In the genomic region with DNA sequence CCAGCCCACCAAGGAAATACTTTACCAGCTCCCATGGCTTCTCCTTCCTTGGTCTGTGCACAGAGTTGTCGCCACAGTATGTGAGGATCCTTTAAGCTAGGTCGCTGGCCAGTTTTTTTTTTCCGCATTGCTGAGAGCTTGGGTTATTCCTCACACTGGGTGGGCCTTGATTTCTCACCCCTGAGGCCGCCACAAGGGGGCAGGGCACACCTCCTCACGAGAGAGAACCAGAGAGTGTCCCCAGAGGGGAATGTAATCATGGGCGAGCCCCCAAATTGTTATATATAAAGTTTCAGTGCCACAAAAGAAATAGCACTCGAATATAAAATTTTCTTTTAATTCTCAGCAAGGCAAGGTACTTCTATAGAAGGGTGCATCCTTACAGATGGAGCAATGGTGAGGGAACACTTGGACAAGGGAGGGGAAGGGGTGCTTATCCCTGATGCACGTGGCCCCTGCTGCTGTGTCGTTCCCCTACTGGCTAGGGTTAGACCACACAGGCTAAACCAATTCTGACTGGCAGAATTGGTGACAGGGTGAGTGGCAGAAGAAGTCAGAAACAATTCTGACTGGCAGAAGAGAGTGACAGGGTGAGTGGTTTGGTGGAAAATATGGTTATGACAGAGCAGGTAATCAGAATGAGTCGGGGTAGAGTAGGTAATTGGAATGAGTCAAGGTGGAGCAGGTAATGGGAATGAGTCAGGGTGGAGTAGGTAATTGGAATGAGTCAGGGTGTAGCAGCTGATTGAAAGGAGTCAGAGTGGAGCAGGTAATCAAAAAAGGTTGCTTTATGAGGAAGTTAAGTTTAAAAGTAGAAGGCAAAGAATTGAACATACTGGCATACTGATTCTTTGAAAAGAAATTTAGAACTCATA, we compare ENCODE assay signal across 21 cellular contexts. TPM values are rescaled to one million over a fixed set of nuclear protein-coding genes. Genes with fewer than 3 reads are reported as not detected.
DNase-seq lines count a peak whose midpoint lies in the region; ATAC-seq, FAIRE-seq and TF ChIP-seq lines count a peak whose summit lies in the region.
"Not testable (repeated sequence)": the region's sequence is repeated elsewhere in the genome, so short reads cannot be mapped to it uniquely, and the experiment has no call there.
"Had no signal": no experiment of that assay in that cellular context is flagged by ENCODE, and none has a peak within 500 bp of the region (broad histone marks: within the 10 kb centered on the region; RNA-seq: fewer than 3 reads in every experiment).

No MANE protein-coding gene starts in this region.

- H3K4me1 ChIP-seq in OCI-LY3 (ENCODE audit: low read length) = peaks cover 10% of the 10 kb centered on the region; the same call in 1 of the 2 replicates
- H3K4me1 ChIP-seq in K562 (replicated peaks in 1 of 2; ENCODE audit: control insufficient read depth in 2 of 2, insufficient read depth in 2 of 2, low read length in 2 of 2); foreskin keratinocyte: not testable (repeated sequence)

- FAIRE-seq in K562 (lab: Jason Lieb, UNC) = peak; percentile 68

- CTCF ChIA-PET in K562 (lab: Yijun Ruan, JAX; ENCODE audit: low intra/inter-chr PET ratio) = interaction anchor here (0.6 to 3.1 kb wide), 3 partner anchors 79 to 131 kb away, joined by 3 to 19 read pairs (median 5); no protein-coding TSS in a partner anchor

- intact Hi-C loops in K562 (cut with micrococcal nuclease) = loop anchor here (1.0 to 5.0 kb wide), 3 partner anchors 79 to 411 kb away; no protein-coding TSS in a partner anchor

- H3K9ac ChIP-seq in OCI-LY3 (ENCODE audit: low read length); K562 (ENCODE audit: insufficient read depth in 1 of 2, low read depth in 2 of 2, low read length in 2 of 2): not testable (repeated sequence)

- not testable (repeated sequence) for H3K27me3 ChIP-seq in OCI-LY3 (ENCODE audit: low read depth, low read length); K562 (ENCODE audit: control insufficient read depth in 2 of 2, insufficient read depth in 2 of 2, low read length in 2 of 2); foreskin keratinocyte

- not testable (repeated sequence) for BruUV-seq in K562 (replicated peaks; lab: Mats Ljungman, UMichigan)

- not testable (repeated sequence) for H3K79me2 ChIP-seq in OCI-LY3 (ENCODE audit: low read length); K562 (ENCODE audit: control insufficient read depth, insufficient read depth, low read length)

- not testable (repeated sequence) for TF ChIP-seq EP300 in K562 (IDR thresholded peaks at IDR 0.05; ENCODE audit: low read length)

- H3K4me3 ChIP-seq in Jurkat, Clone E6-1 (ENCODE audit: low read length); OCI-LY3 (ENCODE audit: low read length); K562: not testable (repeated sequence)

- in situ Hi-C loops in GM13977 (cut with MboI; ENCODE audit: low pct_unique_long_range_greater_than_20kb, low sequenced_read_pairs, unreplicated experiment); K562 (cut with MboI): not testable (repeated sequence)

- H3K27ac ChIP-seq in OCI-LY3 (ENCODE audit: low read length); K562 (ENCODE audit: extremely low read depth, low read depth, low read length); foreskin keratinocyte: not testable (repeated sequence)

- TF ChIP-seq POLR2A in K562 (conservative IDR thresholded peaks at IDR 0.05) = not testable (repeated sequence)

- ATAC-seq in K562 (peak; percentile 86), foreskin keratinocyte (peak; percentile 65)

- H2AFZ ChIP-seq in OCI-LY3 (ENCODE audit: low read depth, low read length); K562 (ENCODE audit: low read depth, low read length): not testable (repeated sequence)

- H3K9me3 ChIP-seq in OCI-LY3 (ENCODE audit: insufficient read depth, low read length); K562 (replicated peaks; ENCODE audit: control insufficient read depth, insufficient read depth, low read depth, low read length): not testable (repeated sequence)

- peak; percentile 9 for DNase-seq in DMS 273 (lab: John Stamatoyannopoulos, UW; ENCODE audit: unreplicated experiment)
- not testable (repeated sequence) for DNase-seq in GM13977 (ENCODE audit: low spot score)
- peak; percentile 22 for DNase-seq in Jurkat, Clone E6-1 (ENCODE audit: low read depth, low spot score)
- peak; percentile 34 for DNase-seq in activated CD4-positive, alpha-beta T cell treated with anti-CD3 and anti-CD28 coated beads for 48 hours
- peak; percentile 58 to 71 (median 64) for DNase-seq in K562 (ENCODE audit: extremely low read depth in 1 of 4, low spot score in 3 of 4)
- DNase-seq in foreskin keratinocyte = peak; percentile 17 to 25
- DNase-seq in stimulated activated CD4-positive, alpha-beta T cell treated with anti-CD3 and anti-CD28 coated beads, Interleukin-1b, Interleukin-23, amount 100 ng/mL, for 48 hours = peak; percentile 19

- 0% methylated on average over 10 of the region's 10 CpGs for WGBS in K562 (ENCODE audit: insufficient coverage, low coverage, missing lambda C conversion rate)

- H4K20me1 ChIP-seq in OCI-LY3 (ENCODE audit: insufficient read depth, low read length); K562 (replicated peaks; ENCODE audit: control insufficient read depth, insufficient read depth, low read length): not testable (repeated sequence)

- H3K4me2 ChIP-seq in OCI-LY3 (ENCODE audit: low read length); K562 (ENCODE audit: insufficient read depth, low read length): not testable (repeated sequence)

- peak; percentile 39 to 69 for TF ChIP-seq RAD21 in K562 (CRISPR knock-in tag; conservative IDR thresholded peaks at IDR 0.05 in 1 of 2, IDR thresholded peaks at IDR 0.05 in 1 of 2)

- peak; percentile 2 for TF ChIP-seq CTCF in GM13977 (IDR thresholded peaks at IDR 0.05; ENCODE audit: extremely low read depth, insufficient read depth, missing control alignments)
- TF ChIP-seq CTCF in OCI-LY3 (IDR thresholded peaks at IDR 0.05; ENCODE audit: low read depth, low read length) = peak; percentile 37
- TF ChIP-seq CTCF in K562 (IDR thresholded peaks at IDR 0.05 in 2 of 3, conservative IDR thresholded peaks at IDR 0.05 in 1 of 3; ENCODE audit: insufficient read depth in 2 of 3, low read depth in 1 of 3, low read length in 3 of 3) = peak; percentile 62 to 84 (median 74)
- TF ChIP-seq CTCF in foreskin keratinocyte (conservative IDR thresholded peaks at IDR 0.05) = peak; percentile 6

- H3K9me1 ChIP-seq in K562 (ENCODE audit: control insufficient read depth, insufficient read depth, low read length) = not testable (repeated sequence)

- POLR2A ChIA-PET in K562 (lab: Yijun Ruan, JAX) = interaction anchor here (0.6 to 2.0 kb wide), 6 partner anchors 11 to 42 kb away, joined by 3 to 6 read pairs (median 3); a partner anchor contains a TSS

- H3K36me3 ChIP-seq in OCI-LY3 (replicated peaks; ENCODE audit: low read depth, low read length); K562 (ENCODE audit: control insufficient read depth, insufficient read depth, low read length): not testable (repeated sequence)

RNA-seq across cellular contexts. Expression of a gene that starts 13.2 kb away (rescaled TPM):
- 139 TPM for polyA plus RNA-seq in Jurkat, Clone E6-1 (2012; ENCODE audit: insufficient read depth, insufficient read length)
- total RNA-seq in K562 (2011; cell fraction: chromatin; rRNA removed; ENCODE audit: low replicate concordance) = 28.3 and 42.0 TPM in 2 replicates
- total RNA-seq in K562 (2011; cell fraction: nucleolus; rRNA removed) = 35.7 and 40.9 TPM in 2 replicates
- 48.2 and 55.7 TPM in 2 replicates for total RNA-seq in K562 (2011; cell fraction: nucleoplasm; rRNA removed)
- total RNA-seq in K562 (2014; rRNA removed) (353 and 382 TPM in 2 replicates), K562 (2014; rRNA removed; fragmentation: Illumina TruSeq; extraction: Trizol) (410 and 439 TPM in 2 replicates), K562 (2015; rRNA removed; fragmentation: Illumina TruSeq; extraction: Trizol) (319 and 332 TPM in 2 replicates), K562 (2021) (322 and 329 TPM in 2 replicates), foreskin keratinocyte (120 and 128 TPM in 2 replicates)
- polyA plus RNA-seq in K562 (2011; rRNA removed) (419 and 525 TPM in 2 replicates), K562 (2014; fragmentation: Illumina TruSeq; extraction: Trizol) (335 and 347 TPM in 2 replicates), K562 (2014; fragmentation: Nextera tagmentation; extraction: Ambion mirVana) (1,000 to 10,000 TPM; 1,201 to 1,258 TPM), K562 (2014; rRNA removed) (386 and 401 TPM in 2 replicates), foreskin keratinocyte (103 and 105 TPM in 2 replicates)
- polyA plus RNA-seq in K562 (2011; cell fraction: cytosol; rRNA removed) = 238 and 341 TPM in 2 replicates
- polyA plus RNA-seq in K562 (2011; cell fraction: nucleus; rRNA removed) = 70.0 and 123 TPM in 2 replicates
- polyA plus RNA-seq in K562 (2012) = 352 and 522 TPM in 2 replicates
- polyA minus RNA-seq in K562 (2011; rRNA and poly(A)+ RNA removed) = 349 and 350 TPM in 2 replicates
- 107 and 129 TPM in 2 replicates for polyA minus RNA-seq in K562 (2011; cell fraction: cytosol; rRNA and poly(A)+ RNA removed)
- 22.6 and 44.9 TPM in 2 replicates for polyA minus RNA-seq in K562 (2011; cell fraction: nucleus; rRNA and poly(A)+ RNA removed)

RNA-seq across cellular contexts. Expression of a gene that starts 47.5 kb away (rescaled TPM):
- polyA plus RNA-seq in Jurkat, Clone E6-1 (2012; ENCODE audit: insufficient read depth, insufficient read length) = not detected
- total RNA-seq in K562 (2011; cell fraction: chromatin; rRNA removed; ENCODE audit: low replicate concordance) = not detected in 2 replicates
- total RNA-seq in K562 (2011; cell fraction: nucleolus; rRNA removed) = not detected in 2 replicates
- not detected in 2 replicates for total RNA-seq in K562 (2011; cell fraction: nucleoplasm; rRNA removed)
- total RNA-seq in K562 (2014; rRNA removed) = not detected in 2 replicates
- total RNA-seq in K562 (2014; rRNA removed; fragmentation: Illumina TruSeq; extraction: Trizol) = not detected in 2 replicates
- 0.51 TPM in 1 of 2 replicates, not detected in the other for total RNA-seq in K562 (2015; rRNA removed; fragmentation: Illumina TruSeq; extraction: Trizol)
- total RNA-seq in K562 (2021) = not detected in 2 replicates
- polyA plus RNA-seq in K562 (2011; rRNA removed) = not detected in 2 replicates
- not detected in 2 replicates for polyA plus RNA-seq in K562 (2011; cell fraction: cytosol; rRNA removed)
- not detected in 2 replicates for polyA plus RNA-seq in K562 (2011; cell fraction: nucleus; rRNA removed)
- not detected in 2 replicates for polyA plus RNA-seq in K562 (2012)
- polyA plus RNA-seq in K562 (2014; fragmentation: Illumina TruSeq; extraction: Trizol) = not detected in 2 replicates
- not detected for polyA plus RNA-seq in K562 (2014; fragmentation: Nextera tagmentation; extraction: Ambion mirVana)
- not detected in 2 replicates for polyA plus RNA-seq in K562 (2014; rRNA removed)
- polyA minus RNA-seq in K562 (2011; rRNA and poly(A)+ RNA removed) = not detected in 2 replicates
- polyA minus RNA-seq in K562 (2011; cell fraction: cytosol; rRNA and poly(A)+ RNA removed) = not detected in 2 replicates
- not detected in 2 replicates for polyA minus RNA-seq in K562 (2011; cell fraction: nucleus; rRNA and poly(A)+ RNA removed)
- 0.32 TPM in 1 of 2 replicates, not detected in the other for total RNA-seq in foreskin keratinocyte
- polyA plus RNA-seq in foreskin keratinocyte = not detected in 2 replicates
- total RNA-seq: A673; activated naive CD8-positive, alpha-beta T cell treated with anti-CD3 and anti-CD28 coated beads, Interleukin-2, amount 10 ng/mL, durations not matched to agents 7 days and 5 days; ascending aorta; cardiac septum; CD4-positive, alpha-beta T cell; fibroblast of villous mesenchyme; IMR-90; left ventricle myocardium superior; M059J; right atrium auricular region; Right ventricle myocardium superior; T-helper 17 cell had no signal
- polyA plus RNA-seq: IMR-90, small intestine had no signal

Comparison
In these comparisons a context has a peak if more than half of its experiments do, and no peak if none do; other contexts are left out.
1. CTCF ChIP-seq: peak in every context shown above with its lines; median percentile 74 in K562; 37 in OCI-LY3; 6 in foreskin keratinocyte; 2 in GM13977.